In the genomic region with DNA sequence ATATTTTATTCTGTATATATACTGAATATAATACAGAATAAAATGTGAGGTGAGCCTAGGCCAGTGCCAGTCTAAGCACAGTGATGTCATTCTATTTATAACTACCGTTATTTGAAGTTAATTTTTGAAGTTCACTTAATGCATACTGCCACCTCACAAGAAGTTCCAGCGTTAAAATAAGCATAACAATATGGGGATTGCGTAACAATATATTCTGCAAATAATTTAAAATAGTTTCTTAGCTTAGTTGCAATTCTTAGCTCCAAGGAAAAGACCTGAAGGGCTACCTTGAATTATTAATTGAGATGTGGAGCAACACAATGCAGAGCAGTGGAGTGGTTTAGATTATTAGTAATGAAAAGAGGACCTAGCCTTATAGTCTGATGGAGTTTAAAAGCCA, we compare ENCODE assay signal across 4 cellular contexts.
TF ChIP-seq lines count a peak whose summit lies in the region.

No MANE protein-coding gene starts in this region.

TF ChIP-seq in IMR-90, 13 proteins besides CTCF, POLR2A, EP300 and RAD21:
- peak; percentile 81 for TF ChIP-seq CEBPB (IDR thresholded peaks at IDR 0.05; ENCODE audit: low read depth, low read length)
- TF ChIP-seq RCOR1 (IDR thresholded peaks at IDR 0.05; ENCODE audit: insufficient replicate concordance, low read length): no peak

TF ChIP-seq in Ishikawa, 13 proteins besides CTCF, POLR2A, EP300 and RAD21:
- TF ChIP-seq TAF1 (IDR thresholded peaks at IDR 0.05; ENCODE audit: low read depth): no peak
- TF ChIP-seq CEBPB (IDR thresholded peaks at IDR 0.05): peak; percentile 73

TF ChIP-seq in K562, 482 proteins besides CTCF, POLR2A, EP300 and RAD21:
- TF ChIP-seq CEBPG (CRISPR knock-in tag; IDR thresholded peaks at IDR 0.05): no peak
- TF ChIP-seq CEBPG (tag; conservative IDR thresholded peaks at IDR 0.05 in 1 of 2, IDR thresholded peaks at IDR 0.05 in 1 of 2): peak in 1 of 2 experiments; percentile 59; a peak in 1 of 4 replicates
- no peak for TF ChIP-seq ZKSCAN8 (CRISPR knock-in tag; IDR thresholded peaks at IDR 0.05)
- no peak for TF ChIP-seq TAF15 (IDR thresholded peaks at IDR 0.05; ENCODE audit: low read depth, low read length)
- no peak for TF ChIP-seq BRCA1 (IDR thresholded peaks at IDR 0.05)
- no peak for TF ChIP-seq BRCA1 (CRISPR knock-in tag; IDR thresholded peaks at IDR 0.05)
- no peak for TF ChIP-seq PHF8 (IDR thresholded peaks at IDR 0.05; ENCODE audit: borderline replicate concordance, low read length)
- TF ChIP-seq SMAD2 (IDR thresholded peaks at IDR 0.05; ENCODE audit: low read depth, low read length): no peak
- no peak for TF ChIP-seq NELFE (IDR thresholded peaks at IDR 0.05; ENCODE audit: insufficient read depth, insufficient read length)
- 0 out of 2 replicates have a peak, but pooled peaks have one; percentile 20 for TF ChIP-seq CEBPB (tag; IDR thresholded peaks at IDR 0.05)
- TF ChIP-seq, protein P1, sequence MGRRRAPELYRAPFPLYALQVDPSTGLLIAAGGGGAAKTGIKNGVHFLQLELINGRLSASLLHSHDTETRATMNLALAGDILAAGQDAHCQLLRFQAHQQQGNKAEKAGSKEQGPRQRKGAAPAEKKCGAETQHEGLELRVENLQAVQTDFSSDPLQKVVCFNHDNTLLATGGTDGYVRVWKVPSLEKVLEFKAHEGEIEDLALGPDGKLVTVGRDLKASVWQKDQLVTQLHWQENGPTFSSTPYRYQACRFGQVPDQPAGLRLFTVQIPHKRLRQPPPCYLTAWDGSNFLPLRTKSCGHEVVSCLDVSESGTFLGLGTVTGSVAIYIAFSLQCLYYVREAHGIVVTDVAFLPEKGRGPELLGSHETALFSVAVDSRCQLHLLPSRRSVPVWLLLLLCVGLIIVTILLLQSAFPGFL (CRISPR knock-in tag; IDR thresholded peaks at IDR 0.05): no peak
- TF ChIP-seq FOXK2 (conservative IDR thresholded peaks at IDR 0.05 in 1 of 2, IDR thresholded peaks at IDR 0.05 in 1 of 2; ENCODE audit: low read depth in 2 of 2): no peak
- no peak for TF ChIP-seq ATF1 (CRISPR knock-in tag; IDR thresholded peaks at IDR 0.05)
- TF ChIP-seq ATF1 (tag; IDR thresholded peaks at IDR 0.05): no peak
- TF ChIP-seq ASH1L (IDR thresholded peaks at IDR 0.05; ENCODE audit: borderline replicate concordance, low read depth, partially characterized antibody): no peak
- no peak for TF ChIP-seq POLR2H (tag; IDR thresholded peaks at IDR 0.05; ENCODE audit: low read depth)
- TF ChIP-seq, protein P2, sequence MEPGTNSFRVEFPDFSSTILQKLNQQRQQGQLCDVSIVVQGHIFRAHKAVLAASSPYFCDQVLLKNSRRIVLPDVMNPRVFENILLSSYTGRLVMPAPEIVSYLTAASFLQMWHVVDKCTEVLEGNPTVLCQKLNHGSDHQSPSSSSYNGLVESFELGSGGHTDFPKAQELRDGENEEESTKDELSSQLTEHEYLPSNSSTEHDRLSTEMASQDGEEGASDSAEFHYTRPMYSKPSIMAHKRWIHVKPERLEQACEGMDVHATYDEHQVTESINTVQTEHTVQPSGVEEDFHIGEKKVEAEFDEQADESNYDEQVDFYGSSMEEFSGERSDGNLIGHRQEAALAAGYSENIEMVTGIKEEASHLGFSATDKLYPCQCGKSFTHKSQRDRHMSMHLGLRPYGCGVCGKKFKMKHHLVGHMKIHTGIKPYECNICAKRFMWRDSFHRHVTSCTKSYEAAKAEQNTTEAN (CRISPR knock-in tag; IDR thresholded peaks at IDR 0.05): no peak
- no peak for TF ChIP-seq LEF1 (IDR thresholded peaks at IDR 0.05)
- TF ChIP-seq, protein P3, sequence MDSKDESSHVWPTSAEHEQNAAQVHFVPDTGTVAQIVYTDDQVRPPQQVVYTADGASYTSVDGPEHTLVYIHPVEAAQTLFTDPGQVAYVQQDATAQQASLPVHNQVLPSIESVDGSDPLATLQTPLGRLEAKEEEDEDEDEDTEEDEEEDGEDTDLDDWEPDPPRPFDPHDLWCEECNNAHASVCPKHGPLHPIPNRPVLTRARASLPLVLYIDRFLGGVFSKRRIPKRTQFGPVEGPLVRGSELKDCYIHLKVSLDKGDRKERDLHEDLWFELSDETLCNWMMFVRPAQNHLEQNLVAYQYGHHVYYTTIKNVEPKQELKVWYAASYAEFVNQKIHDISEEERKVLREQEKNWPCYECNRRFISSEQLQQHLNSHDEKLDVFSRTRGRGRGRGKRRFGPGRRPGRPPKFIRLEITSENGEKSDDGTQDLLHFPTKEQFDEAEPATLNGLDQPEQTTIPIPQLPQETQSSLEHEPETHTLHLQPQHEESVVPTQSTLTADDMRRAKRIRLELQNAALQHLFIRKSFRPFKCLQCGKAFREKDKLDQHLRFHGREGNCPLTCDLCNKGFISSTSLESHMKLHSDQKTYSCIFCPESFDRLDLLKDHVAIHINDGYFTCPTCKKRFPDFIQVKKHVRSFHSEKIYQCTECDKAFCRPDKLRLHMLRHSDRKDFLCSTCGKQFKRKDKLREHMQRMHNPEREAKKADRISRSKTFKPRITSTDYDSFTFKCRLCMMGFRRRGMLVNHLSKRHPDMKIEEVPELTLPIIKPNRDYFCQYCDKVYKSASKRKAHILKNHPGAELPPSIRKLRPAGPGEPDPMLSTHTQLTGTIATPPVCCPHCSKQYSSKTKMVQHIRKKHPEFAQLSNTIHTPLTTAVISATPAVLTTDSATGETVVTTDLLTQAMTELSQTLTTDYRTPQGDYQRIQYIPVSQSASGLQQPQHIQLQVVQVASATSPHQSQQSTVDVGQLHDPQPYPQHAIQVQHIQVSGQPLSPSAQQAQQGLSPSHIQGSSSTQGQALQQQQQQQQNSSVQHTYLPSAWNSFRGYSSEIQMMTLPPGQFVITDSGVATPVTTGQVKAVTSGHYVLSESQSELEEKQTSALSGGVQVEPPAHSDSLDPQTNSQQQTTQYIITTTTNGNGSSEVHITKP (IDR thresholded peaks at IDR 0.05; ENCODE audit: partially characterized antibody): no peak
- TF ChIP-seq, protein P4, sequence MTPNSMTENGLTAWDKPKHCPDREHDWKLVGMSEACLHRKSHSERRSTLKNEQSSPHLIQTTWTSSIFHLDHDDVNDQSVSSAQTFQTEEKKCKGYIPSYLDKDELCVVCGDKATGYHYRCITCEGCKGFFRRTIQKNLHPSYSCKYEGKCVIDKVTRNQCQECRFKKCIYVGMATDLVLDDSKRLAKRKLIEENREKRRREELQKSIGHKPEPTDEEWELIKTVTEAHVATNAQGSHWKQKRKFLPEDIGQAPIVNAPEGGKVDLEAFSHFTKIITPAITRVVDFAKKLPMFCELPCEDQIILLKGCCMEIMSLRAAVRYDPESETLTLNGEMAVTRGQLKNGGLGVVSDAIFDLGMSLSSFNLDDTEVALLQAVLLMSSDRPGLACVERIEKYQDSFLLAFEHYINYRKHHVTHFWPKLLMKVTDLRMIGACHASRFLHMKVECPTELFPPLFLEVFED (CRISPR knock-in tag; conservative IDR thresholded peaks at IDR 0.05): no peak
TF ChIP-seq in K562: peak in this region for 2.

TF ChIP-seq in HEK293T, 16 proteins besides CTCF, POLR2A, EP300 and RAD21:
- TF ChIP-seq, protein P5, sequence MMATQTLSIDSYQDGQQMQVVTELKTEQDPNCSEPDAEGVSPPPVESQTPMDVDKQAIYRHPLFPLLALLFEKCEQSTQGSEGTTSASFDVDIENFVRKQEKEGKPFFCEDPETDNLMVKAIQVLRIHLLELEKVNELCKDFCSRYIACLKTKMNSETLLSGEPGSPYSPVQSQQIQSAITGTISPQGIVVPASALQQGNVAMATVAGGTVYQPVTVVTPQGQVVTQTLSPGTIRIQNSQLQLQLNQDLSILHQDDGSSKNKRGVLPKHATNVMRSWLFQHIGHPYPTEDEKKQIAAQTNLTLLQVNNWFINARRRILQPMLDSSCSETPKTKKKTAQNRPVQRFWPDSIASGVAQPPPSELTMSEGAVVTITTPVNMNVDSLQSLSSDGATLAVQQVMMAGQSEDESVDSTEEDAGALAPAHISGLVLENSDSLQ (IDR thresholded peaks at IDR 0.05): no peak
- no peak for TF ChIP-seq ELF4 (IDR thresholded peaks at IDR 0.05)
- TF ChIP-seq ARNT (IDR thresholded peaks at IDR 0.05): no peak
- no peak for TF ChIP-seq SP1 (IDR thresholded peaks at IDR 0.05)
- TF ChIP-seq ZNF384 (IDR thresholded peaks at IDR 0.05): no peak
- TF ChIP-seq HDGF (IDR thresholded peaks at IDR 0.05; ENCODE audit: borderline replicate concordance): no peak
- TF ChIP-seq BHLHE40 (IDR thresholded peaks at IDR 0.05; ENCODE audit: borderline replicate concordance): no peak
- TF ChIP-seq LEF1 (IDR thresholded peaks at IDR 0.05; ENCODE audit: borderline replicate concordance): no peak
- TF ChIP-seq CTBP1 (IDR thresholded peaks at IDR 0.05; ENCODE audit: borderline replicate concordance): no peak
- TF ChIP-seq L3MBTL2 (conservative IDR thresholded peaks at IDR 0.05): no peak
- TF ChIP-seq FOXM1 (IDR thresholded peaks at IDR 0.05; ENCODE audit: borderline replicate concordance): no peak
- no peak for TF ChIP-seq FOXK2 (IDR thresholded peaks at IDR 0.05)
- TF ChIP-seq FOXA1 (IDR thresholded peaks at IDR 0.05): no peak
- no peak for TF ChIP-seq TARDBP (IDR thresholded peaks at IDR 0.05)
- no peak for TF ChIP-seq NFRKB (IDR thresholded peaks at IDR 0.05)
- no peak for TF ChIP-seq SUZ12 (IDR thresholded peaks at IDR 0.05)
